Comparison of ENCODE assay signal across 16 cellular contexts in genomic region chr2:40418614-40419013, GRCh38. TPM values are rescaled to one million over a fixed set of nuclear protein-coding genes. Genes with fewer than 3 reads are reported as not detected.
A peak's percentile ranks its signal among the peaks of the same experiment; 100 is the strongest.
DNase-seq lines count a peak whose midpoint lies in the region; ATAC-seq and TF ChIP-seq lines count a peak whose summit lies in the region.
"Had no signal": no experiment of that assay in that cellular context is flagged by ENCODE, and none has a peak within 500 bp of the region (broad histone marks: within the 10 kb centered on the region; RNA-seq: fewer than 3 reads in every experiment).

No MANE protein-coding gene starts in this region.

- H3K4me1 Mint-ChIP-seq in naive thymus-derived CD4-positive, alpha-beta T cell: no peaks in the 10 kb centered on the region
- peaks cover 5% of the 10 kb centered on the region for H3K4me1 Mint-ChIP-seq in nephron progenitor cell
- H3K4me1 Mint-ChIP-seq: activated CD4-positive, alpha-beta T cell treated with anti-CD3 and anti-CD28 coated beads, Interleukin-2, amount 10 ng/mL, durations not matched to agents 7 days and 5 days; IgD-negative memory B cell had no signal

- H3K4me1 ChIP-seq in esophagus squamous epithelium (peaks cover 0 to 11% (median 0%) of the 10 kb centered on the region in 3 donors), lung (ENCODE audit: control insufficient read depth in 2 of 2, insufficient read depth in 2 of 2, low read length in 2 of 2) (peaks cover 0 to 29% of the 10 kb centered on the region in 2 donors), tibial artery (peaks cover 0 to 36% (median 7%) of the 10 kb centered on the region in 4 donors)
- H3K4me1 ChIP-seq in naive thymus-derived CD4-positive, alpha-beta T cell (ENCODE audit: control insufficient read depth in 2 of 2, insufficient read depth in 2 of 2, low read length in 2 of 2): no peaks in the 10 kb centered on the region

- no peak for ATAC-seq in lung (ENCODE audit: insufficient read depth, low FRiP score)
- ATAC-seq in naive thymus-derived CD4-positive, alpha-beta T cell: no peak

- 46 to 53% methylated on average over 2 of the region's 2 CpGs for WGBS in esophagus squamous epithelium, 2 donors
- WGBS in lung, 2 donors: 58 to 76% methylated on average over 2 of the region's 2 CpGs

- H3K36me3 Mint-ChIP-seq in naive thymus-derived CD4-positive, alpha-beta T cell: no peaks in the 10 kb centered on the region
- H3K36me3 Mint-ChIP-seq in nephron progenitor cell (ENCODE audit: low read depth): no peaks in the 10 kb centered on the region
- H3K36me3 Mint-ChIP-seq: IgD-negative memory B cell had no signal

- TF ChIP-seq CTCF in esophagus squamous epithelium (IDR thresholded peaks at IDR 0.05) (no peak), lung (IDR thresholded peaks at IDR 0.05; ENCODE audit: control extremely low read depth, extremely low read depth) (no peak), tibial artery (IDR thresholded peaks at IDR 0.05) (no peak), nephron progenitor cell (IDR thresholded peaks at IDR 0.05) (no peak)

- H3K36me3 ChIP-seq in esophagus squamous epithelium (no peaks in the 10 kb centered on the region), lung (ENCODE audit: control insufficient read depth in 2 of 2, insufficient read depth in 2 of 2, low read length in 2 of 2) (no peaks in the 10 kb centered on the region), tibial artery (no peaks in the 10 kb centered on the region)
- no peaks in the 10 kb centered on the region for H3K36me3 ChIP-seq in naive thymus-derived CD4-positive, alpha-beta T cell (ENCODE audit: control insufficient read depth in 2 of 3, insufficient read depth in 3 of 3, low read length in 3 of 3)
- H3K36me3 ChIP-seq: neutrophil had no signal

- H3K9me3 ChIP-seq in esophagus squamous epithelium: no peaks in the 10 kb centered on the region
- no peaks in the 10 kb centered on the region for H3K9me3 ChIP-seq in lung (ENCODE audit: control insufficient read depth in 2 of 2, insufficient read depth in 1 of 2, low read length in 1 of 2)
- no peaks in the 10 kb centered on the region for H3K9me3 ChIP-seq in tibial artery
- H3K9me3 ChIP-seq in naive thymus-derived CD4-positive, alpha-beta T cell (ENCODE audit: control insufficient read depth in 2 of 3, low read length in 3 of 3): no peaks in the 10 kb centered on the region
- H3K9me3 ChIP-seq: neutrophil had no signal

- no peak overlapping the region for H3K4me3 Mint-ChIP-seq in naive thymus-derived CD4-positive, alpha-beta T cell
- H3K4me3 Mint-ChIP-seq in nephron progenitor cell: no peak overlapping the region
- H3K4me3 Mint-ChIP-seq: activated CD4-positive, alpha-beta T cell treated with anti-CD3 and anti-CD28 coated beads, Interleukin-2, amount 10 ng/mL, durations not matched to agents 7 days and 5 days; IgD-negative memory B cell had no signal

- H3K27me3 Mint-ChIP-seq in naive thymus-derived CD4-positive, alpha-beta T cell: no peaks in the 10 kb centered on the region
- no peaks in the 10 kb centered on the region for H3K27me3 Mint-ChIP-seq in nephron progenitor cell (ENCODE audit: low read depth, poor library complexity)
- H3K27me3 Mint-ChIP-seq: activated CD4-positive, alpha-beta T cell treated with anti-CD3 and anti-CD28 coated beads, Interleukin-2, amount 10 ng/mL, durations not matched to agents 7 days and 5 days; IgD-negative memory B cell had no signal

- no peak for TF ChIP-seq POLR2A in esophagus squamous epithelium (IDR thresholded peaks at IDR 0.05)

- H3K27me3 ChIP-seq in esophagus squamous epithelium: no peaks in the 10 kb centered on the region
- no peaks in the 10 kb centered on the region for H3K27me3 ChIP-seq in lung (ENCODE audit: control insufficient read depth, insufficient read depth)
- no peaks in the 10 kb centered on the region for H3K27me3 ChIP-seq in tibial artery
- H3K27me3 ChIP-seq in naive thymus-derived CD4-positive, alpha-beta T cell (ENCODE audit: control insufficient read depth in 2 of 2, insufficient read depth in 2 of 2, low read length in 2 of 2): no peaks in the 10 kb centered on the region
- H3K27me3 ChIP-seq: neutrophil had no signal

- H3K9me3 Mint-ChIP-seq in naive thymus-derived CD4-positive, alpha-beta T cell: peaks cover 0 to 2% (median 0%) of the 10 kb centered on the region in 11 donors
- H3K9me3 Mint-ChIP-seq in nephron progenitor cell: no peaks in the 10 kb centered on the region
- H3K9me3 Mint-ChIP-seq: activated CD4-positive, alpha-beta T cell treated with anti-CD3 and anti-CD28 coated beads, Interleukin-2, amount 10 ng/mL, durations not matched to agents 7 days and 5 days had no signal

- intact Hi-C loops in esophagus squamous epithelium (cut with DNase I): no loop called here
- intact Hi-C loops in tibial artery (cut with DNase I; ENCODE audit: low total_unique reads): no loop called here
- intact Hi-C loops in naive thymus-derived CD4-positive, alpha-beta T cell (cut with micrococcal nuclease): no loop called here

- DNase-seq in NCI-H82 treated with DMSO at 0.1 percent for 48 hours (lab: John Stamatoyannopoulos, UW; ENCODE audit: unreplicated experiment) (peak; percentile 77), esophagus squamous epithelium (lab: John Stamatoyannopoulos, UW) (no peak), lung (ENCODE audit: low spot score) (no peak), tibial artery (no peak), medulla oblongata (ENCODE audit: extremely low spot score) (no peak), nephron progenitor cell (no peak)
- DNase-seq in naive thymus-derived CD4-positive, alpha-beta T cell: no peak
- no peak for DNase-seq in stimulated activated naive CD4-positive, alpha-beta T cell (lab: John Stamatoyannopoulos, UW)
- DNase-seq: activated CD4-positive, alpha-beta T cell treated with anti-CD3 and anti-CD28 coated beads, Interleukin-2, amount 10 ng/mL, durations not matched to agents 7 days and 5 days; activated gamma-delta T cell; GOT3; midbrain; NCI-H1417 treated with DMSO at 0.1 percent for 48 hours; NCI-H2107 had no signal

- H3K4me3 ChIP-seq in esophagus squamous epithelium (no peak overlapping the region), lung (no peak overlapping the region), tibial artery (no peak overlapping the region)
- H3K4me3 ChIP-seq in naive thymus-derived CD4-positive, alpha-beta T cell (ENCODE audit: low read length): no peak overlapping the region

- CTCF ChIA-PET in naive thymus-derived CD4-positive, alpha-beta T cell (lab: Charles Lee): no interaction called here

- H3K27ac Mint-ChIP-seq in naive thymus-derived CD4-positive, alpha-beta T cell: peak overlapping the region in 1 of 9 donors; percentile 8
- H3K27ac Mint-ChIP-seq in nephron progenitor cell: no peak overlapping the region
- H3K27ac Mint-ChIP-seq: activated CD4-positive, alpha-beta T cell treated with anti-CD3 and anti-CD28 coated beads, Interleukin-2, amount 10 ng/mL, durations not matched to agents 7 days and 5 days; IgD-negative memory B cell had no signal

- POLR2A ChIA-PET in naive thymus-derived CD4-positive, alpha-beta T cell (lab: Charles Lee): no interaction called here

- H3K27ac ChIP-seq in esophagus squamous epithelium (peak overlapping the region in 3 of 4 donors; percentile 22 to 80 (median 49)), lung (ENCODE audit: low read depth in 1 of 2, low read length in 1 of 2) (peak overlapping the region; percentile 10 to 82), tibial artery (peak overlapping the region; percentile 60 to 79)
- no peak overlapping the region for H3K27ac ChIP-seq in naive thymus-derived CD4-positive, alpha-beta T cell (ENCODE audit: low read depth, low read length)
- H3K27ac ChIP-seq: neutrophil had no signal

RNA-seq across cellular contexts. Expression of gene SLC8A1, which starts 33.3 kb away (rescaled TPM):
- total RNA-seq in esophagus squamous epithelium (10 to 100 TPM in 2 of 4 donors, 1 to 10 TPM in 2; 2.2 to 45.0 (median 9.6) TPM), lung (10 to 100 TPM; 30.5 to 34.7 TPM)
- 1 to 10 TPM; 1.2 to 6.4 TPM for polyA plus RNA-seq in lung
- 10 to 100 TPM in 1 of 5 experiments, 1 to 10 TPM in 3, under 1 TPM in 1; 0.95 to 22.8 (median 1.5) TPM for total RNA-seq in naive thymus-derived CD4-positive, alpha-beta T cell
- polyA plus RNA-seq in naive thymus-derived CD4-positive, alpha-beta T cell: not detected
- polyA plus RNA-seq: IgD-negative memory B cell had no signal
